ENCODE assay signal across 18 cellular contexts in the genomic region with DNA sequence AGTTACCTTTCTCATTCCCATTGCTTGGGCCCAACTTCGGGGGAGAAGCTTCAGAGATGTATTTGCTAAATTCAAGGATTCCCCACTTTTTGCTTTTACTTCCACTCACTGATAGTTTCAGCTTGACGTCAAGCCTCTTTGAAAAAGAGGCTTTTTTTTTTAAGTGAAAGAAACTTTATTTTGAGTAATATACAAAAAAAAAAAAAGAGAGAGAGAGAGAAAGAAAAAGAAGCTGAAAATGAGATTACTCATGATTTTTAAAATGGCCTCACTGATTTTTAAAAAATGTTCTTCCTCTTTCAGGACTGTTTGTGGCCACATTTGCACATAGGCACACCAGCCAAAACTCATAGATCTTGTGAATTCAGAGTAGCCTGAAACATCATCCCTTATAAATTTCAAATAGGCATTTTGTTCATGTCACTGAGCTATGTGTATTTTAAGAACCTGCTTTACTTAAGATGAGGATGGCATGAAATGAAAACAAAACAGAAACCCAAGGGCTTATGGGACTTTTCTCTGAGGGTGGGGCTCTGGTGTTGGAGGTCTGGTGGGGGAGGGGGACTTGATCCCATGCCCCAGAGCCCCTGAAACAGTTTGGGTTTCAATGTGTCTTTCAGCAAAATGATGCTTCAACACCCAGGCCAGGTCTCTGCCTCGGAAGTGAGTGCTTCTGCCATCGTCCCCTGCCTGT. TPM values are rescaled to one million over a fixed set of nuclear protein-coding genes. Genes with fewer than 3 reads are reported as not detected.
DNase-seq lines count a peak whose midpoint lies in the region; ATAC-seq and TF ChIP-seq lines count a peak whose summit lies in the region.
"Had no signal": no experiment of that assay in that cellular context is flagged by ENCODE, and none has a peak within 500 bp of the region (broad histone marks: within the 10 kb centered on the region; RNA-seq: fewer than 3 reads in every experiment).

No MANE protein-coding gene starts in this region.

- peak overlapping the region; percentile 64 for H3K9ac ChIP-seq in OCI-LY3 (ENCODE audit: low read length)

- H3K9me3 Mint-ChIP-seq in chondrocyte (ENCODE audit: low read depth), result no peaks in the 10 kb centered on the region
- H3K9me3 Mint-ChIP-seq: stimulated activated effector memory CD8-positive, alpha-beta T cell treated with anti-CD3 and anti-CD28 coated beads, Interleukin-12 subunit alpha, Interleukin-12 subunit beta, amount 100 ng/mL, for 72 hours had no signal

- H3K4me3 Mint-ChIP-seq in chondrocyte (ENCODE audit: unreplicated experiment), result no peak overlapping the region
- H3K4me3 Mint-ChIP-seq: CD4-positive, CD25-positive, alpha-beta regulatory T cell; stimulated activated effector memory CD8-positive, alpha-beta T cell treated with anti-CD3 and anti-CD28 coated beads, Interleukin-12 subunit alpha, Interleukin-12 subunit beta, amount 100 ng/mL, for 72 hours had no signal

- DNase-seq in GM10248 (ENCODE audit: extremely low spot score), result peak; percentile 38
- DNase-seq in chondrocyte (ENCODE audit: low spot score), result no peak
- no peak for DNase-seq in NCI-H446 treated with DMSO at 0.1 percent for 48 hours (lab: John Stamatoyannopoulos, UW)
- no peak for DNase-seq in RKO (ENCODE audit: low spot score)
- no peak for DNase-seq in body of pancreas
- DNase-seq: activated CD4-positive, alpha-beta T cell treated with anti-CD3 and anti-CD28 coated beads, Interleukin-2, amount 50 U/mL, for 4 hours; activated naive CD4-positive, alpha-beta T cell treated with Interleukin-2 at 50 U/mL for 16 hours; cerebellar nuclear complex; DND-41; NCI-H526; sigmoid colon; upper lobe of right lung had no signal

- TF ChIP-seq CTCF in GM10248 (IDR thresholded peaks at IDR 0.05; ENCODE audit: control extremely low read depth, extremely low read depth, low read depth, missing control alignments), result no peak
- no peak for TF ChIP-seq CTCF in OCI-LY3 (IDR thresholded peaks at IDR 0.05; ENCODE audit: low read depth, low read length)
- no peak for TF ChIP-seq CTCF in chondrocyte (IDR thresholded peaks at IDR 0.05)
- no peak for TF ChIP-seq CTCF in body of pancreas (IDR thresholded peaks at IDR 0.05)

- H3K27ac Mint-ChIP-seq in chondrocyte (ENCODE audit: unreplicated experiment), result peak overlapping the region; percentile 41

- H3K27me3 Mint-ChIP-seq in chondrocyte (ENCODE audit: low read depth), result no peaks in the 10 kb centered on the region

- POLR2A ChIA-PET in GM10248 (lab: Yijun Ruan, JAX), result interaction anchor here (0.5 to 0.9 kb wide), 2 partner anchors 12 to 21 kb away, joined by 3 to 5 read pairs; no protein-coding TSS in a partner anchor

- H3K36me3 ChIP-seq in OCI-LY3 (replicated peaks; ENCODE audit: low read depth, low read length), result peaks cover 83% of the 10 kb centered on the region
- peaks cover 9 to 20% of the 10 kb centered on the region in 2 donors for H3K36me3 ChIP-seq in body of pancreas (replicated peaks in 1 of 2; ENCODE audit: insufficient read depth in 1 of 2, low read depth in 2 of 2)

- WGBS in body of pancreas, 2 donors, result 89 to 93% methylated on average over 2 to 4 of the region's 4 CpGs

- intact Hi-C loops in body of pancreas (cut with DNase I), result no loop called here

- H3K4me2 ChIP-seq in OCI-LY3 (ENCODE audit: low read length), result peak overlapping the region; percentile 96

- CTCF ChIA-PET in GM10248 (lab: Yijun Ruan, JAX), result interaction anchor here (0.8 to 3.8 kb wide), 13 partner anchors 8 to 380 kb away, joined by 3 to 14 read pairs (median 4); no protein-coding TSS in a partner anchor

- no peaks in the 10 kb centered on the region for H3K9me3 ChIP-seq in OCI-LY3 (ENCODE audit: insufficient read depth, low read length)
- no peaks in the 10 kb centered on the region for H3K9me3 ChIP-seq in body of pancreas
- H3K9me3 ChIP-seq: sigmoid colon, upper lobe of right lung had no signal

- H3K4me1 ChIP-seq in OCI-LY3 (ENCODE audit: low read length) (peaks cover 54% of the 10 kb centered on the region), body of pancreas (peaks cover 28% of the 10 kb centered on the region)

- H2AFZ ChIP-seq in OCI-LY3 (ENCODE audit: low read depth, low read length), result no peak overlapping the region

- ATAC-seq in GM18511 (IDR thresholded peaks at IDR 0.05; ENCODE audit: unreplicated experiment) (peak; percentile 62), HG03159 (IDR thresholded peaks at IDR 0.05; ENCODE audit: unreplicated experiment) (no peak), body of pancreas (no peak)
- ATAC-seq: stimulated activated effector memory CD8-positive, alpha-beta T cell treated with anti-CD3 and anti-CD28 coated beads, Interleukin-12 subunit alpha, Interleukin-12 subunit beta, amount 100 ng/mL, for 72 hours; upper lobe of right lung had no signal

- H4K20me1 ChIP-seq in OCI-LY3 (ENCODE audit: insufficient read depth, low read length), result peaks cover 88% of the 10 kb centered on the region

- peaks cover 42% of the 10 kb centered on the region for H3K36me3 Mint-ChIP-seq in chondrocyte (ENCODE audit: low read depth)
- H3K36me3 Mint-ChIP-seq: CD4-positive, CD25-positive, alpha-beta regulatory T cell had no signal

- H3K4me1 Mint-ChIP-seq in chondrocyte (ENCODE audit: low read depth), result peaks cover 52% of the 10 kb centered on the region

- H3K4me3 ChIP-seq in OCI-LY3 (ENCODE audit: low read length) (peak overlapping the region; percentile 95), body of pancreas (no peak overlapping the region)
- H3K4me3 ChIP-seq: sigmoid colon, upper lobe of right lung had no signal

- peak overlapping the region; percentile 92 for H3K27ac ChIP-seq in OCI-LY3 (ENCODE audit: low read length)
- H3K27ac ChIP-seq in body of pancreas, result no peak overlapping the region
- H3K27ac ChIP-seq: RWPE1, sigmoid colon, upper lobe of right lung had no signal

- H3K27me3 ChIP-seq in OCI-LY3 (ENCODE audit: low read depth, low read length) (no peaks in the 10 kb centered on the region), body of pancreas (no peaks in the 10 kb centered on the region)
- H3K27me3 ChIP-seq: sigmoid colon, upper lobe of right lung had no signal

- no peak for TF ChIP-seq POLR2A in body of pancreas (IDR thresholded peaks at IDR 0.05)

- H3K79me2 ChIP-seq in OCI-LY3 (ENCODE audit: low read length), result peaks cover 98% of the 10 kb centered on the region

RNA-seq across cellular contexts. Expression of a gene that starts 6.0 kb away (rescaled TPM):
- total RNA-seq in chondrocyte, result 3.5 to 54.5 TPM (median 50.2 TPM) in 3 replicates
- total RNA-seq in body of pancreas, result 10 to 100 TPM in 1 of 2 donors, 1 to 10 TPM in 1; 8.6 to 27.0 TPM
